In genomic region chr11:68826726-68827125, GRCh38 we compare ENCODE assay signal across 22 cellular contexts.
"Had no signal": no experiment of that assay in that cellular context is flagged by ENCODE, and none has a peak within 500 bp of the region (broad histone marks: within the 10 kb centered on the region; RNA-seq: fewer than 3 reads in every experiment).

No MANE protein-coding gene starts in this region.

- H3K4me3 Mint-ChIP-seq: endodermal cell; stimulated activated memory B cell treated with anti-CD40 and anti-IgM and Interleukin-4, amounts not matched to agents 10 μg/mL and 1 μg/mL and 100 μg/mL, for 72 hours; stimulated activated naive CD8-positive, alpha-beta T cell treated with anti-CD3 and anti-CD28 coated beads, Interleukin-15, Interleukin-2, amounts not matched to agents 100 ng/mL and 50 ng/mL, for 24 hours had no signal

- H3K36me3 ChIP-seq: vagina had no signal

- H3K27ac ChIP-seq: coronary artery, foreskin keratinocyte, hepatocyte, parathyroid adenoma, psoas muscle, right lobe of liver, tibial artery, upper lobe of right lung, vagina had no signal

- H3K9ac ChIP-seq: parathyroid adenoma had no signal

- H3K4me1 ChIP-seq: foreskin keratinocyte had no signal

- H3K9me3 ChIP-seq: psoas muscle, right lobe of liver, spleen, tibial artery, upper lobe of right lung, vagina had no signal

- H3K27me3 ChIP-seq: foreskin keratinocyte, hepatocyte, right lobe of liver, spleen, tibial artery, upper lobe of right lung, vagina had no signal

- H3K9me3 Mint-ChIP-seq: endodermal cell; naive thymus-derived CD8-positive, alpha-beta T cell; stimulated activated memory B cell treated with anti-CD40 and anti-IgM and Interleukin-4, amounts not matched to agents 10 μg/mL and 1 μg/mL and 100 μg/mL, for 72 hours; stimulated activated naive CD8-positive, alpha-beta T cell treated with anti-CD3 and anti-CD28 coated beads, Interleukin-15, Interleukin-2, amounts not matched to agents 100 ng/mL and 50 ng/mL, for 24 hours had no signal

- H3K27me3 Mint-ChIP-seq: naive thymus-derived CD8-positive, alpha-beta T cell; stimulated activated memory B cell treated with anti-CD40 and anti-IgM and Interleukin-4, amounts not matched to agents 10 μg/mL and 1 μg/mL and 100 μg/mL, for 72 hours; stimulated activated naive CD8-positive, alpha-beta T cell treated with anti-CD3 and anti-CD28 coated beads, Interleukin-15, Interleukin-2, amounts not matched to agents 100 ng/mL and 50 ng/mL, for 24 hours had no signal

- ATAC-seq: foreskin keratinocyte; naive thymus-derived CD8-positive, alpha-beta T cell; psoas muscle; right lobe of liver; stimulated activated memory B cell treated with anti-CD40 and anti-IgM and Interleukin-4, amounts not matched to agents 10 μg/mL and 1 μg/mL and 100 μg/mL, for 72 hours; upper lobe of right lung had no signal

- DNase-seq: effector CD4-positive, alpha-beta T cell; endodermal cell; erythroblast; foreskin keratinocyte; head of caudate nucleus; mesendoderm; naive thymus-derived CD8-positive, alpha-beta T cell; psoas muscle; retina; right lobe of liver; spleen; stimulated activated CD4-positive, alpha-beta T cell treated with anti-CD3 and anti-CD28 coated beads, Interleukin-15, amount 100 ng/mL, for 24 hours; stimulated activated CD4-positive, alpha-beta T cell treated with anti-CD3 and anti-CD28 coated beads, Interleukin-1b, Interleukin-23, amount 100 ng/mL, for 48 hours; stimulated activated CD4-positive, alpha-beta T cell treated with anti-CD3 and anti-CD28 coated beads, Interleukin-4, amount 100 ng/mL, for 24 hours; tibial artery; upper lobe of right lung had no signal

- H3K4me3 ChIP-seq: coronary artery, hepatocyte, psoas muscle, right lobe of liver, spleen, tibial artery, upper lobe of right lung, vagina had no signal

- H3K27ac Mint-ChIP-seq: endodermal cell had no signal
